ENCODE assay signal across 15 cellular contexts in the genomic region with DNA sequence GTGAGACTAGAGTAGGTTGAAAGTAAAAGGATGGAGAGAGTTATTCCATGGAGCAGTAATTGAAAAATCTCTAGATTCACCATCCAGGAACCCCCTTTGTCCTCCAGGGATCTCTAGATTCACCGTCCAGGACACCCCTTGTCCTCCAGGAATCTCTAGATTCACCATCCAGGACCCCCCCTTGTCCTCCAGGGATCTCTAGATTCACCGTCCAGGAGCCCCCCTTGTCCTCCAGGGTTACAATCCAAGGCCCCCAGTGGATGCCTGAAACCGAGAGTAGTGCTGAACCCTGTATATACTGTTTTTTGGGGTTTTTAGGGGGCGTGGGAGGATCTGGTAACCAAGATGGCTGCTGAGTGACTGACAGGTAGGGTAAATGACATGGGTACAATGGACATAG. TPM values are rescaled to one million over a fixed set of nuclear protein-coding genes. Genes with fewer than 3 reads are reported as not detected.
DNase-seq lines count a peak whose midpoint lies in the region; ATAC-seq and TF ChIP-seq lines count a peak whose summit lies in the region.
"Had no signal": no experiment of that assay in that cellular context is flagged by ENCODE, and none has a peak within 500 bp of the region (broad histone marks: within the 10 kb centered on the region; RNA-seq: fewer than 3 reads in every experiment).

No MANE protein-coding gene starts in this region.

- no peak for TF ChIP-seq POLR2A in esophagus squamous epithelium (IDR thresholded peaks at IDR 0.05)

- no peaks in the 10 kb centered on the region for H3K36me3 Mint-ChIP-seq in naive thymus-derived CD4-positive, alpha-beta T cell

- no peak overlapping the region for H3K27ac ChIP-seq in esophagus squamous epithelium
- H3K27ac ChIP-seq in naive thymus-derived CD4-positive, alpha-beta T cell (ENCODE audit: low read depth, low read length): no peak overlapping the region
- H3K27ac ChIP-seq: GM23248 had no signal

- no peak for TF ChIP-seq CTCF in esophagus squamous epithelium (IDR thresholded peaks at IDR 0.05)

- H3K4me1 ChIP-seq in esophagus squamous epithelium: no peaks in the 10 kb centered on the region
- H3K4me1 ChIP-seq in naive thymus-derived CD4-positive, alpha-beta T cell (ENCODE audit: control insufficient read depth in 2 of 2, insufficient read depth in 2 of 2, low read length in 2 of 2): no peaks in the 10 kb centered on the region

- no peak overlapping the region for H3K27ac Mint-ChIP-seq in stimulated activated naive CD8-positive, alpha-beta T cell treated with anti-CD3 and anti-CD28 coated beads, Interleukin-15, amount 100 ng/mL, for 72 hours
- no peak overlapping the region for H3K27ac Mint-ChIP-seq in naive thymus-derived CD4-positive, alpha-beta T cell

- H3K9me3 Mint-ChIP-seq in stimulated activated naive CD8-positive, alpha-beta T cell treated with anti-CD3 and anti-CD28 coated beads, Interleukin-15, amount 100 ng/mL, for 72 hours: no peaks in the 10 kb centered on the region
- H3K9me3 Mint-ChIP-seq in naive thymus-derived CD4-positive, alpha-beta T cell: no peaks in the 10 kb centered on the region

- no peak overlapping the region for H3K4me3 ChIP-seq in esophagus squamous epithelium
- no peak overlapping the region for H3K4me3 ChIP-seq in naive thymus-derived CD4-positive, alpha-beta T cell (ENCODE audit: low read length)
- H3K4me3 ChIP-seq: GM12878, GM23248 had no signal

- no peaks in the 10 kb centered on the region for H3K4me1 Mint-ChIP-seq in stimulated activated naive CD8-positive, alpha-beta T cell treated with anti-CD3 and anti-CD28 coated beads, Interleukin-15, amount 100 ng/mL, for 72 hours
- H3K4me1 Mint-ChIP-seq in naive thymus-derived CD4-positive, alpha-beta T cell: peaks cover 0 to 2% (median 0%) of the 10 kb centered on the region in 7 donors

- CTCF ChIA-PET in naive thymus-derived CD4-positive, alpha-beta T cell (lab: Charles Lee): no interaction called here

- H3K36me3 ChIP-seq in esophagus squamous epithelium: no peaks in the 10 kb centered on the region
- no peaks in the 10 kb centered on the region for H3K36me3 ChIP-seq in naive thymus-derived CD4-positive, alpha-beta T cell (ENCODE audit: control insufficient read depth in 2 of 3, insufficient read depth in 3 of 3, low read length in 3 of 3)

- H3K27me3 Mint-ChIP-seq in stimulated activated naive CD8-positive, alpha-beta T cell treated with anti-CD3 and anti-CD28 coated beads, Interleukin-15, amount 100 ng/mL, for 72 hours: peaks cover 18% of the 10 kb centered on the region
- peaks cover 6 to 27% (median 19%) of the 10 kb centered on the region in 5 donors for H3K27me3 Mint-ChIP-seq in naive thymus-derived CD4-positive, alpha-beta T cell

- H3K9me3 ChIP-seq in esophagus squamous epithelium: no peaks in the 10 kb centered on the region
- H3K9me3 ChIP-seq in naive thymus-derived CD4-positive, alpha-beta T cell (ENCODE audit: control insufficient read depth in 2 of 3, low read length in 3 of 3): no peaks in the 10 kb centered on the region

- intact Hi-C loops in esophagus squamous epithelium (cut with DNase I): no loop called here
- intact Hi-C loops in naive thymus-derived CD4-positive, alpha-beta T cell (cut with micrococcal nuclease): no loop called here

- DNase-seq in stimulated activated naive CD8-positive, alpha-beta T cell treated with anti-CD3 and anti-CD28 coated beads, Interleukin-15, amount 100 ng/mL, for 72 hours: no peak
- no peak for DNase-seq in stimulated activated naive CD8-positive, alpha-beta T cell treated with anti-CD3 and anti-CD28 coated beads, Interleukin-15, Interleukin-2, amounts not matched to agents 100 U/mL and 50 U/mL, for 24 hours
- peak; percentile 12 for DNase-seq in esophagus squamous epithelium (lab: John Stamatoyannopoulos, UW)
- DNase-seq in naive thymus-derived CD4-positive, alpha-beta T cell: no peak
- DNase-seq in NCI-H748 (lab: John Stamatoyannopoulos, UW; ENCODE audit: unreplicated experiment): no peak
- no peak for DNase-seq in C1 segment of cervical spinal cord (lab: John Stamatoyannopoulos, UW)
- DNase-seq in putamen (ENCODE audit: low spot score): no peak
- no peak for DNase-seq in NCI-H1694 treated with DMSO at 0.1 percent for 48 hours (lab: John Stamatoyannopoulos, UW)
- DNase-seq: DMS53, GM23248, NCI-H1436 treated with DMSO at 0.1 percent for 48 hours, NCI-H446 treated with DMSO at 0.1 percent for 48 hours, NCI-H774 had no signal

- POLR2A ChIA-PET in naive thymus-derived CD4-positive, alpha-beta T cell (lab: Charles Lee): no interaction called here

- WGBS in esophagus squamous epithelium, 2 donors: 72 to 84% methylated on average over 2 to 3 of the region's 4 CpGs

- no peak overlapping the region for H3K4me3 Mint-ChIP-seq in stimulated activated naive CD8-positive, alpha-beta T cell treated with anti-CD3 and anti-CD28 coated beads, Interleukin-15, amount 100 ng/mL, for 72 hours
- H3K4me3 Mint-ChIP-seq in naive thymus-derived CD4-positive, alpha-beta T cell: no peak overlapping the region

- H3K27me3 ChIP-seq in esophagus squamous epithelium: peaks cover 0 to 70% (median 0%) of the 10 kb centered on the region in 4 donors
- H3K27me3 ChIP-seq in naive thymus-derived CD4-positive, alpha-beta T cell (ENCODE audit: control insufficient read depth in 2 of 2, insufficient read depth in 2 of 2, low read length in 2 of 2): no peaks in the 10 kb centered on the region

- peak; percentile 74 for ATAC-seq in stimulated activated naive CD8-positive, alpha-beta T cell treated with anti-CD3 and anti-CD28 coated beads, Interleukin-15, amount 100 ng/mL, for 72 hours
- no peak for ATAC-seq in stimulated activated naive CD8-positive, alpha-beta T cell treated with anti-CD3 and anti-CD28 coated beads, Interleukin-15, Interleukin-2, amounts not matched to agents 100 U/mL and 50 U/mL, for 24 hours
- peak; percentile 70 for ATAC-seq in naive thymus-derived CD4-positive, alpha-beta T cell
- ATAC-seq: GM12878, HCT116 had no signal

RNA-seq across cellular contexts. Expression of gene PPP2R2D, which starts 38.3 kb away (rescaled TPM):
- total RNA-seq in esophagus squamous epithelium: 10 to 100 TPM; 18.6 to 27.5 (median 22.1) TPM
- 10 to 100 TPM; 37.1 to 61.3 (median 40.1) TPM for total RNA-seq in naive thymus-derived CD4-positive, alpha-beta T cell
- polyA plus RNA-seq in naive thymus-derived CD4-positive, alpha-beta T cell: 10 to 100 TPM; 35.0 to 47.4 TPM
